ENCODE assay signal across 8 cellular contexts in the genomic region with DNA sequence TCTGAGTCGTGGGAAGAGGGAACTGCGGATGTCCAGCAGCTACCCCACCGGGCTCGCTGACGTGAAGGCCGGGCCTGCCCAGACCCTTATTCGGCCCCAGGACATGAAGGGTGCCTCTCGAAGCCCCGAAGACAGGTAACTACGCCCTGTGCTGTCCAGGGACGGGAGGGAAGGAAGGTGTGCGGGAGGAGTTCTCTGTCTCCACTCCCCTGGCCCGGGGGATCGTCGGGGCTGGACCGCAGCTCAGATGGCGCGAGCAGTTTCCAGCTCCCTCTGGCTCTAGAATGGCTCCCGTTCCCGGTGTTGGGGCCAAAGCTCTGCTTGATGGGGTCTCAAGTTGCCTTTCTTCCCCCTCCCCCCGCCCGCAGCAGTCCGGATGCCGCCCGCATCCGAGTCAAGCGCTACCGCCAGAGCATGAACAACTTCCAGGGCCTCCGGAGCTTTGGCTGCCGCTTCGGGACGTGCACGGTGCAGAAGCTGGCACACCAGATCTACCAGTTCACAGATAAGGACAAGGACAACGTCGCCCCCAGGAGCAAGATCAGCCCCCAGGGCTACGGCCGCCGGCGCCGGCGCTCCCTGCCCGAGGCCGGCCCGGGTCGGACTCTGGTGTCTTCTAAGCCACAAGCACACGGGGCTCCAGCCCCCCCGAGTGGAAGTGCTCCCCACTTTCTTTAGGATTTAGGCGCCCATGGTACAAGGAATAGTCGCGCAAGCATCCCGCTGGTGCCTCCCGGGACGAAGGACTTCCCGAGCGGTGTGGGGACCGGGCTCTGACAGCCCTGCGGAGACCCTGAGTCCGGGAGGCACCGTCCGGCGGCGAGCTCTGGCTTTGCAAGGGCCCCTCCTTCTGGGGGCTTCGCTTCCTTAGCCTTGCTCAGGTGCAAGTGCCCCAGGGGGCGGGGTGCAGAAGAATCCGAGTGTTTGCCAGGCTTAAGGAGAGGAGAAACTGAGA. TPM values are rescaled to one million over a fixed set of nuclear protein-coding genes. Genes with fewer than 3 reads are reported as not detected.
DNase-seq lines count a peak whose midpoint lies in the region; ATAC-seq and TF ChIP-seq lines count a peak whose summit lies in the region.

No MANE protein-coding gene starts in this region.

- H3K4me1 Mint-ChIP-seq in CD8-positive, alpha-beta T cell (ENCODE audit: low read depth): peaks cover 43% of the 10 kb centered on the region
- peaks cover 53 to 67% of the 10 kb centered on the region in 2 donors for H3K4me1 Mint-ChIP-seq in immature natural killer cell
- peaks cover 53 to 82% of the 10 kb centered on the region in 2 donors for H3K4me1 Mint-ChIP-seq in stimulated activated naive B cell treated with anti-CD40 and anti-IgM and Interleukin-4, amounts not matched to agents 10 μg/mL and 1 μg/mL and 100 μg/mL, for 72 hours

- H3K4ac ChIP-seq in IMR-90 (ENCODE audit: low read depth, low read length): peak overlapping the region; percentile 83

- H2BK120ac ChIP-seq in IMR-90 (ENCODE audit: low read depth, low read length): peak overlapping the region; percentile 29; the same call in 1 of the 2 replicates

- H3K9ac ChIP-seq in IMR-90 (ENCODE audit: low read depth, low read length): peak overlapping the region; percentile 76

- peak overlapping the region; percentile 71 for H2AFZ ChIP-seq in IMR-90 (replicated peaks; ENCODE audit: low read length, poor library complexity)

- peaks cover 8% of the 10 kb centered on the region for H3K36me3 Mint-ChIP-seq in CD8-positive, alpha-beta T cell
- H3K36me3 Mint-ChIP-seq in immature natural killer cell: no peaks in the 10 kb centered on the region
- peaks cover 0 to 6% of the 10 kb centered on the region in 2 donors for H3K36me3 Mint-ChIP-seq in stimulated activated naive B cell treated with anti-CD40 and anti-IgM and Interleukin-4, amounts not matched to agents 10 μg/mL and 1 μg/mL and 100 μg/mL, for 72 hours

- no peak for TF ChIP-seq CTCF in CD8-positive, alpha-beta T cell (IDR thresholded peaks at IDR 0.05)
- TF ChIP-seq CTCF in IMR-90 (conservative IDR thresholded peaks at IDR 0.05; ENCODE audit: low read depth, low read length): no peak
- TF ChIP-seq CTCF in ascending aorta (IDR thresholded peaks at IDR 0.05): no peak

- ATAC-seq in CD8-positive, alpha-beta T cell: no peak
- ATAC-seq in IMR-90 (ENCODE audit: low read depth) (no peak), HG03175 (IDR thresholded peaks at IDR 0.05; ENCODE audit: unreplicated experiment) (no peak), HG02973 (IDR thresholded peaks at IDR 0.05; ENCODE audit: unreplicated experiment) (no peak)
- no peak for ATAC-seq in stimulated activated naive B cell treated with anti-CD40 and anti-IgM and Interleukin-4, amounts not matched to agents 10 μg/mL and 1 μg/mL and 100 μg/mL, for 72 hours (replicated peaks)

- H3K14ac ChIP-seq in IMR-90 (replicated peaks; ENCODE audit: low read depth, low read length): peak overlapping the region; percentile 98

- H3K56ac ChIP-seq in IMR-90 (ENCODE audit: extremely low read depth, insufficient read depth, low read length): peak overlapping the region; percentile 92

- CTCF ChIA-PET in CD8-positive, alpha-beta T cell (lab: Charles Lee): interaction anchor here (1.2 to 9.9 kb wide), 5 partner anchors 18 to 733 kb away, joined by 3 to 253 read pairs (median 40); a partner anchor contains a TSS
- CTCF ChIA-PET in IMR-90 (lab: Yijun Ruan, JAX): interaction anchor here (2.1 kb wide), 1 partner anchor 548 kb away, joined by 5 read pairs; no protein-coding TSS in a partner anchor

- H2BK5ac ChIP-seq in IMR-90 (ENCODE audit: low read depth, low read length, poor library complexity, severe bottlenecking): peak overlapping the region; percentile 92

- TF ChIP-seq RAD21 in IMR-90 (IDR thresholded peaks at IDR 0.05; ENCODE audit: low read length): no peak

- dilution Hi-C loops in IMR-90 (cut with HindIII; ENCODE audit: low sequenced_read_pairs, unreplicated experiment): no loop called here

- TSS peak; percentile 80 for BruUV-seq in IMR-90 (replicated peaks; lab: Mats Ljungman, UMichigan)

- H3K23ac ChIP-seq in IMR-90 (ENCODE audit: low read depth, low read length): peak overlapping the region; percentile 98

- H3K27me3 ChIP-seq in CD8-positive, alpha-beta T cell (ENCODE audit: insufficient read depth, low read length): peaks cover 16% of the 10 kb centered on the region
- H3K27me3 ChIP-seq in IMR-90 (ENCODE audit: control insufficient read depth, insufficient read depth, low read length) (no peaks in the 10 kb centered on the region), ascending aorta (no peaks in the 10 kb centered on the region)

- no peak overlapping the region for H2BK20ac ChIP-seq in IMR-90 (ENCODE audit: low read depth, low read length)

- in situ Hi-C loops in IMR-90 (cut with MboI; ENCODE audit: low sequenced_read_pairs): loop anchor here (10.0 to 25.0 kb wide), 2 partner anchors 331 to 694 kb away; no protein-coding TSS in a partner anchor

- H3K18ac ChIP-seq in IMR-90 (ENCODE audit: low read depth, low read length): peak overlapping the region; percentile 43

- no peak overlapping the region for H3K27ac Mint-ChIP-seq in CD8-positive, alpha-beta T cell
- no peak overlapping the region for H3K27ac Mint-ChIP-seq in immature natural killer cell
- H3K27ac Mint-ChIP-seq in stimulated activated naive B cell treated with anti-CD40 and anti-IgM and Interleukin-4, amounts not matched to agents 10 μg/mL and 1 μg/mL and 100 μg/mL, for 72 hours: peak overlapping the region; percentile 97

- H3K4me2 ChIP-seq in IMR-90 (ENCODE audit: low read depth, low read length): peak overlapping the region; percentile 62

- H3K4me3 ChIP-seq in CD8-positive, alpha-beta T cell (ENCODE audit: low read depth, low read length): peak overlapping the region; percentile 91
- peak overlapping the region; percentile 65 for H3K4me3 ChIP-seq in IMR-90 (ENCODE audit: insufficient read depth, low read depth, low read length)
- H3K4me3 ChIP-seq in ascending aorta: peak overlapping the region; percentile 69 to 85

- POLR2A ChIA-PET in CD8-positive, alpha-beta T cell (lab: Charles Lee): interaction anchor here (1.9 kb wide), 1 partner anchor 547 kb away, joined by 5 read pairs; no protein-coding TSS in a partner anchor
- POLR2A ChIA-PET in IMR-90 (lab: Charles Lee; ENCODE audit: unreplicated experiment): interaction anchor here (0.6 to 1.2 kb wide), 10 partner anchors 40 to 546 kb away, joined by 3 to 8 read pairs (median 3); no protein-coding TSS in a partner anchor

- peak overlapping the region; percentile 24 to 45; a peak in 3 of 4 replicates for H4K8ac ChIP-seq in IMR-90 (ENCODE audit: low read depth in 2 of 2, low read length in 2 of 2)

- intact Hi-C loops in CD8-positive, alpha-beta T cell (cut with DNase I, micrococcal nuclease): loop anchor here (2.0 to 10.0 kb wide), 10 partner anchors 13 to 1621 kb away; a partner anchor contains a TSS
- intact Hi-C loops in IMR-90 (cut with micrococcal nuclease) (loop anchor here (2.0 to 10.0 kb wide), 4 partner anchors 191 to 547 kb away; no protein-coding TSS in a partner anchor), ascending aorta (cut with DNase I) (loop anchor here (2.0 to 10.0 kb wide), 5 partner anchors 61 to 694 kb away; no protein-coding TSS in a partner anchor)

- H3K27ac ChIP-seq in CD8-positive, alpha-beta T cell (ENCODE audit: low read depth, low read length): no peak overlapping the region
- H3K27ac ChIP-seq in IMR-90 (ENCODE audit: insufficient read depth, low read length) (peak overlapping the region; percentile 90), ascending aorta (peak overlapping the region; percentile 61 to 78)

- 0% methylated on average over 19 of the region's 65 CpGs; no CpG with 5 or more reads in 1 of the 2 experiments for WGBS in IMR-90 (ENCODE audit: extremely low coverage in 2 of 2, insufficient read length in 1 of 2), 2 experiments

- H3K27me3 Mint-ChIP-seq in CD8-positive, alpha-beta T cell (ENCODE audit: low read depth): peaks cover 34% of the 10 kb centered on the region
- H3K27me3 Mint-ChIP-seq in immature natural killer cell (ENCODE audit: low read depth in 3 of 3): peaks cover 17 to 33% (median 18%) of the 10 kb centered on the region in 3 donors
- H3K27me3 Mint-ChIP-seq in stimulated activated naive B cell treated with anti-CD40 and anti-IgM and Interleukin-4, amounts not matched to agents 10 μg/mL and 1 μg/mL and 100 μg/mL, for 72 hours: peaks cover 17 to 22% of the 10 kb centered on the region in 2 donors

- H3K9me3 ChIP-seq in CD8-positive, alpha-beta T cell (ENCODE audit: low read length): no peaks in the 10 kb centered on the region
- H3K9me3 ChIP-seq in IMR-90 (ENCODE audit: control insufficient read depth, insufficient read depth, low read length) (no peaks in the 10 kb centered on the region), ascending aorta (no peaks in the 10 kb centered on the region)

- H3K4me3 Mint-ChIP-seq in CD8-positive, alpha-beta T cell: peak overlapping the region; percentile 95
- H3K4me3 Mint-ChIP-seq in immature natural killer cell: peak overlapping the region; percentile 80 to 99 (median 95)
- peak overlapping the region; percentile 94 to 96 for H3K4me3 Mint-ChIP-seq in stimulated activated naive B cell treated with anti-CD40 and anti-IgM and Interleukin-4, amounts not matched to agents 10 μg/mL and 1 μg/mL and 100 μg/mL, for 72 hours

- peaks cover 4% of the 10 kb centered on the region; the same call in 1 of the 2 replicates for H3K9me1 ChIP-seq in IMR-90 (ENCODE audit: insufficient read depth, low read length)

- peak overlapping the region; percentile 3; the same call in 1 of the 2 replicates for H4K5ac ChIP-seq in IMR-90 (ENCODE audit: low read depth, low read length)

- H2AK9ac ChIP-seq in IMR-90 (replicated peaks; ENCODE audit: low read depth, low read length, poor library complexity): peak overlapping the region; percentile 89

- no peaks in the 10 kb centered on the region for H3K36me3 ChIP-seq in CD8-positive, alpha-beta T cell (ENCODE audit: insufficient read depth, low read length)
- peaks cover 22% of the 10 kb centered on the region for H3K36me3 ChIP-seq in IMR-90 (ENCODE audit: control insufficient read depth, insufficient read depth, low read length)
- no peaks in the 10 kb centered on the region for H3K36me3 ChIP-seq in ascending aorta

- peak in 1 of 7 experiments; percentile 22 for DNase-seq in CD8-positive, alpha-beta T cell
- DNase-seq in IMR-90: peak; percentile 32
- DNase-seq in ascending aorta (ENCODE audit: low spot score in 2 of 2): no peak
- DNase-seq in immature natural killer cell: peak; percentile 9 to 15 (median 13)
- no peak for DNase-seq in stimulated activated naive B cell treated with anti-CD40 and anti-IgM and Interleukin-4, amounts not matched to agents 10 μg/mL and 1 μg/mL and 100 μg/mL, for 72 hours
- DNase-seq in GOT3 (lab: John Stamatoyannopoulos, UW): no peak

- peak overlapping the region; percentile 25 for H2AK5ac ChIP-seq in IMR-90 (ENCODE audit: low read depth, low read length)

- no peak overlapping the region for H2BK15ac ChIP-seq in IMR-90 (ENCODE audit: low read depth, low read length)

- H3K9me3 Mint-ChIP-seq in CD8-positive, alpha-beta T cell: no peaks in the 10 kb centered on the region
- peaks cover 0 to 1% (median 0%) of the 10 kb centered on the region in 6 donors for H3K9me3 Mint-ChIP-seq in immature natural killer cell
- H3K9me3 Mint-ChIP-seq in stimulated activated naive B cell treated with anti-CD40 and anti-IgM and Interleukin-4, amounts not matched to agents 10 μg/mL and 1 μg/mL and 100 μg/mL, for 72 hours: no peaks in the 10 kb centered on the region

- TF ChIP-seq POLR2A in IMR-90 (IDR thresholded peaks at IDR 0.05; ENCODE audit: low read depth, low read length): no peak

- H4K91ac ChIP-seq in IMR-90 (ENCODE audit: insufficient read depth, low read depth, low read length): peak overlapping the region; percentile 34; the same call in 1 of the 2 replicates

- peaks cover 0 to 36% of the 10 kb centered on the region in 2 experiments; a peak in 2 of 4 replicates for H3K79me1 ChIP-seq in IMR-90 (ENCODE audit: low read depth in 1 of 2, low read length in 2 of 2)

- peaks cover 43% of the 10 kb centered on the region for H4K20me1 ChIP-seq in IMR-90 (ENCODE audit: insufficient read depth, low read length)

- peaks cover 43% of the 10 kb centered on the region for H3K4me1 ChIP-seq in CD8-positive, alpha-beta T cell (ENCODE audit: insufficient read depth, low read length)
- H3K4me1 ChIP-seq in IMR-90 (ENCODE audit: control insufficient read depth, insufficient read depth, low read length) (peaks cover 7% of the 10 kb centered on the region), ascending aorta (peaks cover 0 to 36% of the 10 kb centered on the region in 2 donors)

RNA-seq across cellular contexts. Expression of a gene that starts 1.4 kb away (rescaled TPM):
- total RNA-seq in CD8-positive, alpha-beta T cell: under 1 TPM; 0.79 to 0.81 TPM
- 328 and 559 TPM in 2 replicates for total RNA-seq in IMR-90 (2012; rRNA removed)
- 268 and 357 TPM in 2 replicates for polyA plus RNA-seq in IMR-90 (2012; rRNA removed)
- 627 and 1,317 TPM in 2 replicates for polyA plus RNA-seq in IMR-90 (2012; cell fraction: cytosol; rRNA removed)
- 480 and 671 TPM in 2 replicates for polyA plus RNA-seq in IMR-90 (2012; cell fraction: nucleus; rRNA removed; ENCODE audit: low replicate concordance)
- 56.8 TPM for total RNA-seq in ascending aorta
- 1 to 10 TPM in 1 of 3 donors, under 1 TPM in 2; 0.19 to 2.1 (median 0.20) TPM for polyA plus RNA-seq in immature natural killer cell

RNA-seq across cellular contexts. Expression of a gene that starts 12.2 kb away (rescaled TPM):
- 10 to 100 TPM; 12.6 to 14.3 TPM for total RNA-seq in CD8-positive, alpha-beta T cell
- total RNA-seq in IMR-90 (2012; rRNA removed) (45.8 and 51.8 TPM in 2 replicates), ascending aorta (34.5 TPM)
- polyA plus RNA-seq in IMR-90 (2012; rRNA removed) (21.7 and 23.8 TPM in 2 replicates), immature natural killer cell (1 to 10 TPM; 3.2 to 6.9 (median 4.7) TPM)
- polyA plus RNA-seq in IMR-90 (2012; cell fraction: cytosol; rRNA removed): 7.6 and 9.9 TPM in 2 replicates
- polyA plus RNA-seq in IMR-90 (2012; cell fraction: nucleus; rRNA removed; ENCODE audit: low replicate concordance): 13.3 and 78.3 TPM in 2 replicates

Comparison
In these comparisons a context has a peak if more than half of its experiments do, and no peak if none do; other contexts are left out.
1. DNase-seq: peak in IMR-90 (single experiment) and immature natural killer cell (3 of 3); none in ascending aorta (0 of 2), stimulated activated naive B cell treated with anti-CD40 and anti-IgM and Interleukin-4, amounts not matched to agents 10 μg/mL and 1 μg/mL and 100 μg/mL, for 72 hours (single experiment) and GOT3 (single experiment).
2. RNA of a gene that starts 1.4 kb away (total RNA-seq): 328 to 559 TPM in IMR-90 and 56.8 TPM in ascending aorta (single experiment); 0.79 to 0.81 TPM in CD8-positive, alpha-beta T cell; every median in the first group is over 10 times any median in the second.
3. Peak in every context shown above with its lines, with median percentiles within 50 percentile points of each other: H3K4me3 ChIP-seq and H3K4me3 Mint-ChIP-seq.